17 cellular contexts compared by ENCODE assay signal in the genomic region with DNA sequence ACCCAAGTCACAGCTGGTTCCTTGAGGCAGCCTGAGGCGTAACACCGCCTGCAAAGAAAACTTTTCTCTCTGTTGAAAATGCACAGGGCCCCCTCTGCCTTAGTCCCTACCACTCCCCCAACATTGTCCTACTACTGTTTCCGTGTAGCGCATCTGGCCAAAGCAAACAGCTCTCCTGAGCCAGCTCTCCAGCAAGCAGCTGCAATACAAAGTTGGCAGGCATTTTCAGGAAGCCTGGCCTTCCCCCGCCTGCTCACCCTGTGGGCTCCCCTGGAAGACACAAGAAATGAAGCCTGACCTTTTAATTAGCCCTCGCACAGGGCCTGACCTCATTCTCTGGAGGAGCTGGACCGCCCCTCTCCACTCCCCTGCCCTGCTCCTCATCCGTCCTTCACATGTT.
DNase-seq lines count a peak whose midpoint lies in the region; TF ChIP-seq lines count a peak whose summit lies in the region.
"Had no signal": no experiment of that assay in that cellular context is flagged by ENCODE, and none has a peak within 500 bp of the region (broad histone marks: within the 10 kb centered on the region; RNA-seq: fewer than 3 reads in every experiment).

No MANE protein-coding gene starts in this region.

- WGBS in stomach, 5 donors = 17 to 42% (median 24%) methylated on average over 8 of the region's 8 CpGs

- H3K27ac Mint-ChIP-seq in progenitor cell of endocrine pancreas (no peak overlapping the region), endothelial cell (ENCODE audit: unreplicated experiment) (no peak overlapping the region), HFFc6 (no peak overlapping the region)
- H3K27ac Mint-ChIP-seq: activated naive CD8-positive, alpha-beta T cell treated with anti-CD3 and anti-CD28 coated beads for 36 hours; IgD-negative memory B cell; T-cell had no signal

- H3K4me3 Mint-ChIP-seq in progenitor cell of endocrine pancreas (ENCODE audit: low read depth) = no peak overlapping the region
- no peak overlapping the region for H3K4me3 Mint-ChIP-seq in endothelial cell (ENCODE audit: unreplicated experiment)
- H3K4me3 Mint-ChIP-seq in HFFc6 = no peak overlapping the region
- H3K4me3 Mint-ChIP-seq: activated naive CD8-positive, alpha-beta T cell treated with anti-CD3 and anti-CD28 coated beads for 36 hours; IgD-negative memory B cell; T-cell had no signal

- no peaks in the 10 kb centered on the region for H3K9me3 ChIP-seq in stomach
- H3K9me3 ChIP-seq: neutrophil, suprapubic skin had no signal

- H3K27ac ChIP-seq in VCaP = peak overlapping the region; percentile 59
- peak overlapping the region in 1 of 5 donors; percentile 24 for H3K27ac ChIP-seq in stomach
- H3K27ac ChIP-seq: neutrophil, suprapubic skin had no signal

- H3K27me3 ChIP-seq in stomach = no peaks in the 10 kb centered on the region
- H3K27me3 ChIP-seq: neutrophil had no signal

- no peak for TF ChIP-seq POLR2A in stomach (IDR thresholded peaks at IDR 0.05)

- H3K36me3 Mint-ChIP-seq in progenitor cell of endocrine pancreas (ENCODE audit: insufficient read depth) (no peaks in the 10 kb centered on the region), endothelial cell (ENCODE audit: low read depth, unreplicated experiment) (no peaks in the 10 kb centered on the region), HFFc6 (ENCODE audit: low read depth) (no peaks in the 10 kb centered on the region)
- H3K36me3 Mint-ChIP-seq: activated naive CD8-positive, alpha-beta T cell treated with anti-CD3 and anti-CD28 coated beads for 36 hours; IgD-negative memory B cell; T-cell had no signal

- H3K4me1 ChIP-seq in stomach = peaks cover 0 to 15% (median 13%) of the 10 kb centered on the region in 4 donors
- H3K4me1 ChIP-seq: suprapubic skin had no signal

- no peaks in the 10 kb centered on the region for H3K36me3 ChIP-seq in stomach
- H3K36me3 ChIP-seq: neutrophil, suprapubic skin had no signal

- peak; percentile 12 for DNase-seq in NCI-H2107 treated with DMSO at 0.1 percent for 48 hours (lab: John Stamatoyannopoulos, UW; ENCODE audit: unreplicated experiment)
- DNase-seq in NCI-H2107 (lab: John Stamatoyannopoulos, UW) = no peak
- peak; percentile 6 for DNase-seq in iris pigment epithelial cell (ENCODE audit: low read depth)
- DNase-seq in stomach = peak; percentile 72
- no peak for DNase-seq in progenitor cell of endocrine pancreas (ENCODE audit: low spot score, unreplicated experiment)
- no peak for DNase-seq in endothelial cell (ENCODE audit: low spot score)
- no peak for DNase-seq in HFFc6
- DNase-seq: ACHN; activated CD4-positive, CD25-positive, alpha-beta regulatory T cell treated with anti-CD3 and anti-CD28 coated beads, Interleukin-2, amount 50 U/mL, for 72 hours; activated naive CD8-positive, alpha-beta T cell treated with anti-CD3 and anti-CD28 coated beads for 36 hours; NCI-H1694 treated with DMSO at 0.1 percent for 48 hours; OCI-M1; T-cell had no signal

- H3K27me3 Mint-ChIP-seq in progenitor cell of endocrine pancreas (peaks cover 10% of the 10 kb centered on the region), endothelial cell (ENCODE audit: unreplicated experiment) (no peaks in the 10 kb centered on the region), HFFc6 (ENCODE audit: insufficient read depth) (peaks cover 5% of the 10 kb centered on the region)
- H3K27me3 Mint-ChIP-seq: activated naive CD8-positive, alpha-beta T cell treated with anti-CD3 and anti-CD28 coated beads for 36 hours; IgD-negative memory B cell; T-cell had no signal

- TF ChIP-seq CTCF in VCaP (conservative IDR thresholded peaks at IDR 0.05) (no peak), stomach (IDR thresholded peaks at IDR 0.05) (no peak), progenitor cell of endocrine pancreas (IDR thresholded peaks at IDR 0.05; ENCODE audit: unreplicated experiment) (no peak), endothelial cell (IDR thresholded peaks at IDR 0.05; ENCODE audit: unreplicated experiment) (no peak), HFFc6 (IDR thresholded peaks at IDR 0.05) (no peak)

- no peaks in the 10 kb centered on the region for H3K9me3 Mint-ChIP-seq in progenitor cell of endocrine pancreas (ENCODE audit: low read depth)
- H3K9me3 Mint-ChIP-seq in endothelial cell (ENCODE audit: unreplicated experiment) = no peaks in the 10 kb centered on the region
- no peaks in the 10 kb centered on the region for H3K9me3 Mint-ChIP-seq in HFFc6
- H3K9me3 Mint-ChIP-seq: activated naive CD8-positive, alpha-beta T cell treated with anti-CD3 and anti-CD28 coated beads for 36 hours; T-cell had no signal

- H3K4me1 Mint-ChIP-seq in progenitor cell of endocrine pancreas (ENCODE audit: low read depth) (peaks cover 4% of the 10 kb centered on the region), endothelial cell (ENCODE audit: unreplicated experiment) (no peaks in the 10 kb centered on the region), HFFc6 (ENCODE audit: low read depth) (peaks cover 12% of the 10 kb centered on the region)
- H3K4me1 Mint-ChIP-seq: activated naive CD8-positive, alpha-beta T cell treated with anti-CD3 and anti-CD28 coated beads for 36 hours; IgD-negative memory B cell; T-cell had no signal

- no peak for TF ChIP-seq EP300 in stomach (IDR thresholded peaks at IDR 0.05)

- intact Hi-C loops in stomach (cut with DNase I; ENCODE audit: low total_unique reads) = no loop called here

- H3K4me3 ChIP-seq in stomach = no peak overlapping the region
- H3K4me3 ChIP-seq: suprapubic skin had no signal

Comparison
In these comparisons a context has a peak if more than half of its experiments do, and no peak if none do; other contexts are left out.
1. DNase-seq: peak in NCI-H2107 treated with DMSO at 0.1 percent for 48 hours (single experiment), iris pigment epithelial cell (single experiment) and stomach (single experiment); none in NCI-H2107 (single experiment), progenitor cell of endocrine pancreas (single experiment), endothelial cell (single experiment) and HFFc6 (single experiment).